Comparison of ENCODE assay signal across 13 cellular contexts in genomic region chr13:100954430-100955361, GRCh38.
DNase-seq lines count a peak whose midpoint lies in the region; ATAC-seq and TF ChIP-seq lines count a peak whose summit lies in the region.
"Had no signal": no experiment of that assay in that cellular context is flagged by ENCODE, and none has a peak within 500 bp of the region (broad histone marks: within the 10 kb centered on the region; RNA-seq: fewer than 3 reads in every experiment).

No MANE protein-coding gene starts in this region.

- ATAC-seq in left cardiac atrium, result no peak
- no peak for ATAC-seq in HG03135 (IDR thresholded peaks at IDR 0.05; ENCODE audit: unreplicated experiment)

- no peak overlapping the region for H3K27ac ChIP-seq in A673 (ENCODE audit: low read depth, low read length, poor library complexity, severe bottlenecking)
- H3K27ac ChIP-seq: RWPE1 had no signal

- H3K36me3 ChIP-seq in A673 (ENCODE audit: insufficient read depth, low read length, poor library complexity, severe bottlenecking), result no peaks in the 10 kb centered on the region

- intact Hi-C loops in A673 (cut with micrococcal nuclease; ENCODE audit: unreplicated experiment), result no loop called here
- intact Hi-C loops in left cardiac atrium (cut with DNase I), result no loop called here

- no TSS peak for BruUV-seq in A673 (replicated peaks; lab: Mats Ljungman, UMichigan)

- no peaks in the 10 kb centered on the region for H3K27me3 ChIP-seq in A673 (replicated peaks; ENCODE audit: insufficient read depth, low read depth, low read length, poor library complexity)

- H3K9me3 ChIP-seq in A673 (ENCODE audit: low read depth, low read length, poor library complexity, severe bottlenecking), result no peaks in the 10 kb centered on the region

- DNase-seq in A673 (ENCODE audit: low spot score) (peak; percentile 9), NCI-H1092 (lab: John Stamatoyannopoulos, UW) (peak; percentile 81), NCI-H2227 treated with DMSO at 0.1 percent for 48 hours (lab: John Stamatoyannopoulos, UW) (peak; percentile 58), cerebellar cortex (ENCODE audit: low spot score) (peak; percentile 42), left cardiac atrium (no peak), HT-29 (ENCODE audit: low spot score) (no peak), NCI-H774 (lab: John Stamatoyannopoulos, UW) (no peak)
- DNase-seq: activated CD4-positive, alpha-beta T cell treated with anti-CD3 and anti-CD28 coated beads, Interleukin-2, amount 50 U/mL, for 4 hours; effector CD8-positive, alpha-beta T cell; kidney; NCI-H526 had no signal

- CTCF ChIA-PET in A673 (lab: Charles Lee), result no interaction called here

- no peak for TF ChIP-seq CTCF in A673 (conservative IDR thresholded peaks at IDR 0.05; ENCODE audit: low read depth, low read length)

- no peak overlapping the region for H3K4me3 ChIP-seq in A673 (ENCODE audit: low read depth, low read length, poor library complexity, severe bottlenecking)

- POLR2A ChIA-PET in A673 (lab: Charles Lee; ENCODE audit: low non-redundant PET), result no interaction called here

- no peaks in the 10 kb centered on the region for H3K4me1 ChIP-seq in A673 (ENCODE audit: insufficient read depth, low read length, poor library complexity, severe bottlenecking)

Comparison
In these comparisons a context has a peak if more than half of its experiments do, and no peak if none do; other contexts are left out.
1. DNase-seq: peak in A673 (single experiment), NCI-H1092 (single experiment), NCI-H2227 treated with DMSO at 0.1 percent for 48 hours (single experiment) and cerebellar cortex (single experiment); none in left cardiac atrium (single experiment), HT-29 (single experiment) and NCI-H774 (single experiment).